In the genomic region with DNA sequence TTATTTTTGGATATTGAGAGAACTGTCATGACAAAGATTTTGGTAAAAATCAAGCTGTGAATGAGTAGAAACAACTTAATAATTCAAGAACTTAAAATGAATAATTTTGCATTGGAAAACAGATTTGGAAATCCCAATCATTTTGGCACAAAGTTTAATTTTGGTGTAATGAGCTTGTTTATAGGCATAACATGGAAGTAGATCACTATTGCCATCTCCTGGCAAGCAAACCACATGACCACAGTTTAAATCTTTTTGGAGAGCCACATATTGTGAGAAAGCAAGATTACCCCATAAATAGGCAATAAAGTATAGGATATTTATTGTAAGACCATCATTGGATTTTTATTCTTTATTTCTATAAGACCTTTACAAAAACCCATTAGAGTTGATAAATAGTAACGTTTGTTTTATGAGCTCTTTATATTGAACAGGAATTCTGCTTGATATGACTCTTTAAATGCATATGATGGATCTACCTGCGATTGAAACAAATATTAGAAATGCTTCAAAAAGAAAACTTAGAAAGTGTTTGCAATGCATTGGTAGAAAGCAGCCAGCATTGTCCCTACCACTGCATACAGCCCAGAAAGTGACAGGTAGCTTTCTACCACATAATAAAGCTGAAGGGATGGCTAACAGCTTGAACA, we compare ENCODE assay signal across 8 cellular contexts.
DNase-seq lines count a peak whose midpoint lies in the region; ATAC-seq and TF ChIP-seq lines count a peak whose summit lies in the region.

No MANE protein-coding gene starts in this region.

- no peaks in the 10 kb centered on the region for H3K27me3 ChIP-seq in stomach

- peaks cover 3% of the 10 kb centered on the region for H3K9me3 Mint-ChIP-seq in activated naive CD4-positive, alpha-beta T cell treated with anti-CD3 and anti-CD28 coated beads for 36 hours
- peaks cover 1% of the 10 kb centered on the region for H3K9me3 Mint-ChIP-seq in activated naive CD4-positive, alpha-beta T cell treated with anti-CD3 and anti-CD28 coated beads, Interleukin-2, amount 10 ng/mL, durations not matched to agents 7 days and 5 days

- H3K4me3 Mint-ChIP-seq in activated naive CD4-positive, alpha-beta T cell treated with anti-CD3 and anti-CD28 coated beads for 36 hours: no peak overlapping the region
- H3K4me3 Mint-ChIP-seq in activated naive CD4-positive, alpha-beta T cell treated with anti-CD3 and anti-CD28 coated beads, Interleukin-2, amount 10 ng/mL, durations not matched to agents 7 days and 5 days: no peak overlapping the region

- no peak overlapping the region for H3K27ac Mint-ChIP-seq in activated naive CD4-positive, alpha-beta T cell treated with anti-CD3 and anti-CD28 coated beads for 36 hours
- H3K27ac Mint-ChIP-seq in activated naive CD4-positive, alpha-beta T cell treated with anti-CD3 and anti-CD28 coated beads, Interleukin-2, amount 10 ng/mL, durations not matched to agents 7 days and 5 days: no peak overlapping the region

- ATAC-seq in GM18520 (IDR thresholded peaks at IDR 0.05; ENCODE audit: unreplicated experiment): no peak
- ATAC-seq in GM21528 (IDR thresholded peaks at IDR 0.05; ENCODE audit: low FRiP score, unreplicated experiment): no peak

- TF ChIP-seq POLR2A in stomach (IDR thresholded peaks at IDR 0.05): no peak

- no peaks in the 10 kb centered on the region for H3K4me1 ChIP-seq in stomach

- TF ChIP-seq EP300 in stomach (IDR thresholded peaks at IDR 0.05): no peak

- H3K36me3 ChIP-seq in stomach: no peaks in the 10 kb centered on the region

- H3K4me3 ChIP-seq in LNCaP clone FGC (ENCODE audit: low read depth, low read length): no peak overlapping the region
- H3K4me3 ChIP-seq in foreskin fibroblast (ENCODE audit: low read depth in 1 of 2, low read length in 2 of 2): no peak overlapping the region
- H3K4me3 ChIP-seq in stomach: no peak overlapping the region

- intact Hi-C loops in activated naive CD4-positive, alpha-beta T cell treated with anti-CD3 and anti-CD28 coated beads for 36 hours (cut with micrococcal nuclease): loop anchor here (10.0 kb wide), 1 partner anchor 504 kb away; no protein-coding TSS in a partner anchor
- intact Hi-C loops in stomach (cut with DNase I; ENCODE audit: low total_unique reads): no loop called here

- TF ChIP-seq CTCF in LNCaP clone FGC (IDR thresholded peaks at IDR 0.05; ENCODE audit: control insufficient read depth, extremely low read depth, insufficient read depth): peak; percentile 73
- TF ChIP-seq CTCF in foreskin fibroblast (IDR thresholded peaks at IDR 0.05; ENCODE audit: low read depth, low read length): peak; percentile 58
- TF ChIP-seq CTCF in stomach (IDR thresholded peaks at IDR 0.05): peak in 4 of 7 experiments; percentile 12 to 36 (median 28)

- no peaks in the 10 kb centered on the region for H3K9me3 ChIP-seq in stomach

- H3K36me3 Mint-ChIP-seq in activated naive CD4-positive, alpha-beta T cell treated with anti-CD3 and anti-CD28 coated beads for 36 hours (ENCODE audit: low read depth): no peaks in the 10 kb centered on the region
- no peaks in the 10 kb centered on the region for H3K36me3 Mint-ChIP-seq in activated naive CD4-positive, alpha-beta T cell treated with anti-CD3 and anti-CD28 coated beads, Interleukin-2, amount 10 ng/mL, durations not matched to agents 7 days and 5 days

- no peak overlapping the region for H3K27ac ChIP-seq in stomach

- no peaks in the 10 kb centered on the region for H3K27me3 Mint-ChIP-seq in activated naive CD4-positive, alpha-beta T cell treated with anti-CD3 and anti-CD28 coated beads for 36 hours (ENCODE audit: low read depth)
- no peaks in the 10 kb centered on the region for H3K27me3 Mint-ChIP-seq in activated naive CD4-positive, alpha-beta T cell treated with anti-CD3 and anti-CD28 coated beads, Interleukin-2, amount 10 ng/mL, durations not matched to agents 7 days and 5 days

- WGBS in stomach, 5 donors: 44 to 50% (median 47%) methylated on average over 2 of the region's 2 CpGs

- DNase-seq in activated naive CD4-positive, alpha-beta T cell treated with anti-CD3 and anti-CD28 coated beads for 36 hours: peak; percentile 5
- DNase-seq in activated naive CD4-positive, alpha-beta T cell treated with anti-CD3 and anti-CD28 coated beads, Interleukin-2, amount 10 ng/mL, durations not matched to agents 7 days and 5 days: no peak
- DNase-seq in LNCaP clone FGC (ENCODE audit: low read depth): peak; percentile 75
- peak; percentile 31 for DNase-seq in SHP77 treated with DMSO at 0.1 percent for 48 hours (lab: John Stamatoyannopoulos, UW)
- peak; percentile 20 to 75 for DNase-seq in foreskin fibroblast
- DNase-seq in stomach: no peak

- CTCF ChIA-PET in activated naive CD4-positive, alpha-beta T cell treated with anti-CD3 and anti-CD28 coated beads for 36 hours (lab: Charles Lee): interaction anchor here (0.9 kb wide), 1 partner anchor 383 kb away, joined by 4 read pairs; no protein-coding TSS in a partner anchor
- CTCF ChIA-PET in activated naive CD4-positive, alpha-beta T cell treated with anti-CD3 and anti-CD28 coated beads, Interleukin-2, amount 10 ng/mL, durations not matched to agents 7 days and 5 days (lab: Charles Lee): interaction anchor here (1.7 kb wide), 1 partner anchor 13 kb away, joined by 6 read pairs; no protein-coding TSS in a partner anchor

- no peaks in the 10 kb centered on the region for H3K4me1 Mint-ChIP-seq in activated naive CD4-positive, alpha-beta T cell treated with anti-CD3 and anti-CD28 coated beads for 36 hours (ENCODE audit: low read depth)
- H3K4me1 Mint-ChIP-seq in activated naive CD4-positive, alpha-beta T cell treated with anti-CD3 and anti-CD28 coated beads, Interleukin-2, amount 10 ng/mL, durations not matched to agents 7 days and 5 days: no peaks in the 10 kb centered on the region

Comparison
In these comparisons a context has a peak if more than half of its experiments do, and no peak if none do; other contexts are left out.
1. DNase-seq: peak in activated naive CD4-positive, alpha-beta T cell treated with anti-CD3 and anti-CD28 coated beads for 36 hours (single experiment), LNCaP clone FGC (single experiment), SHP77 treated with DMSO at 0.1 percent for 48 hours (single experiment) and foreskin fibroblast (2 of 2); none in activated naive CD4-positive, alpha-beta T cell treated with anti-CD3 and anti-CD28 coated beads, Interleukin-2, amount 10 ng/mL, durations not matched to agents 7 days and 5 days (single experiment) and stomach (single experiment).
2. Peak in every context shown above with its lines, with median percentiles within 50 percentile points of each other: CTCF ChIP-seq.